20 cellular contexts compared by ENCODE assay signal in genomic region chr12:31740618-31741017, GRCh38. TPM values are rescaled to one million over a fixed set of nuclear protein-coding genes. Genes with fewer than 3 reads are reported as not detected.
DNase-seq lines count a peak whose midpoint lies in the region; ATAC-seq and TF ChIP-seq lines count a peak whose summit lies in the region.
"Had no signal": no experiment of that assay in that cellular context is flagged by ENCODE, and none has a peak within 500 bp of the region (broad histone marks: within the 10 kb centered on the region; RNA-seq: fewer than 3 reads in every experiment).

No MANE protein-coding gene starts in this region.

- no peak overlapping the region for H4K91ac ChIP-seq in IMR-90 (ENCODE audit: insufficient read depth, low read depth, low read length)

- TF ChIP-seq RAD21 in IMR-90 (IDR thresholded peaks at IDR 0.05; ENCODE audit: low read length): no peak

- H4K8ac ChIP-seq in IMR-90 (ENCODE audit: low read depth in 2 of 2, low read length in 2 of 2): no peak overlapping the region

- H3K36me3 Mint-ChIP-seq in CD8-positive, alpha-beta T cell: no peaks in the 10 kb centered on the region
- H3K36me3 Mint-ChIP-seq in immature natural killer cell: no peaks in the 10 kb centered on the region

- no peak overlapping the region for H3K27ac ChIP-seq in CD8-positive, alpha-beta T cell (ENCODE audit: low read depth, low read length)
- H3K27ac ChIP-seq in IMR-90 (ENCODE audit: insufficient read depth, low read length) (no peak overlapping the region), Panc1 (ENCODE audit: low read length) (0 out of 2 replicates have a peak overlapping the region, but pooled peaks have one; percentile 17), neutrophil (peak overlapping the region; percentile 23)
- H3K27ac ChIP-seq: left ventricle myocardium inferior, sigmoid colon had no signal

- CTCF ChIA-PET in CD8-positive, alpha-beta T cell (lab: Charles Lee): interaction anchor here (1.0 kb wide), 1 partner anchor 13 kb away, joined by 3 read pairs; no protein-coding TSS in a partner anchor
- CTCF ChIA-PET in IMR-90 (lab: Yijun Ruan, JAX) (no interaction called here), Panc1 (lab: Charles Lee) (interaction anchor here (0.7 kb wide), 1 partner anchor 365 kb away, joined by 10 read pairs; no protein-coding TSS in a partner anchor)

- 0 out of 2 replicates have a peak overlapping the region, but pooled peaks have one; percentile 23 for H2AK5ac ChIP-seq in IMR-90 (ENCODE audit: low read depth, low read length)

- no peaks in the 10 kb centered on the region for H3K36me3 ChIP-seq in CD8-positive, alpha-beta T cell (ENCODE audit: insufficient read depth, low read length)
- H3K36me3 ChIP-seq in IMR-90 (ENCODE audit: control insufficient read depth, insufficient read depth, low read length) (no peaks in the 10 kb centered on the region), Panc1 (ENCODE audit: control insufficient read depth, insufficient read depth, low read length) (no peaks in the 10 kb centered on the region), neutrophil (no peaks in the 10 kb centered on the region)
- H3K36me3 ChIP-seq: left ventricle myocardium inferior, sigmoid colon had no signal

- POLR2A ChIA-PET in CD8-positive, alpha-beta T cell (lab: Charles Lee): no interaction called here
- POLR2A ChIA-PET in IMR-90 (lab: Charles Lee; ENCODE audit: unreplicated experiment) (no interaction called here), Panc1 (lab: Charles Lee) (no interaction called here)

- no peaks in the 10 kb centered on the region for H3K27me3 Mint-ChIP-seq in CD8-positive, alpha-beta T cell (ENCODE audit: low read depth)
- no peaks in the 10 kb centered on the region for H3K27me3 Mint-ChIP-seq in immature natural killer cell (ENCODE audit: low read depth in 3 of 3)

- no CpG with 5 or more reads among the region's 3 CpGs for WGBS in IMR-90 (ENCODE audit: extremely low coverage in 2 of 2, insufficient read length in 1 of 2), 2 experiments

- H3K18ac ChIP-seq in IMR-90 (ENCODE audit: low read depth, low read length): no peak overlapping the region

- H2BK120ac ChIP-seq in IMR-90 (ENCODE audit: low read depth, low read length): no peak overlapping the region

- peak overlapping the region; percentile 67 for H3K27ac Mint-ChIP-seq in CD8-positive, alpha-beta T cell
- H3K27ac Mint-ChIP-seq in immature natural killer cell: no peak overlapping the region
- H3K27ac Mint-ChIP-seq: nephron had no signal

- no peak for TF ChIP-seq POLR2A in IMR-90 (IDR thresholded peaks at IDR 0.05; ENCODE audit: low read depth, low read length)

- no peak overlapping the region for H3K9ac ChIP-seq in IMR-90 (ENCODE audit: low read depth, low read length)

- H3K4me2 ChIP-seq in IMR-90 (ENCODE audit: low read depth, low read length): no peak overlapping the region

- no peak overlapping the region for H4K5ac ChIP-seq in IMR-90 (ENCODE audit: low read depth, low read length)

- H2BK5ac ChIP-seq in IMR-90 (ENCODE audit: low read depth, low read length, poor library complexity, severe bottlenecking): no peak overlapping the region

- no peaks in the 10 kb centered on the region for H3K27me3 ChIP-seq in CD8-positive, alpha-beta T cell (ENCODE audit: insufficient read depth, low read length)
- H3K27me3 ChIP-seq in IMR-90 (ENCODE audit: control insufficient read depth, insufficient read depth, low read length) (no peaks in the 10 kb centered on the region), Panc1 (ENCODE audit: control insufficient read depth, insufficient read depth, low read length) (no peaks in the 10 kb centered on the region), neutrophil (no peaks in the 10 kb centered on the region)
- H3K27me3 ChIP-seq: sigmoid colon had no signal

- H3K4me1 ChIP-seq in CD8-positive, alpha-beta T cell (ENCODE audit: insufficient read depth, low read length): peaks cover 40% of the 10 kb centered on the region
- H3K4me1 ChIP-seq in IMR-90 (ENCODE audit: control insufficient read depth, insufficient read depth, low read length): no peaks in the 10 kb centered on the region
- no peaks in the 10 kb centered on the region for H3K4me1 ChIP-seq in Panc1 (ENCODE audit: control insufficient read depth, insufficient read depth, low read length)
- peaks cover 56 to 75% of the 10 kb centered on the region in 2 experiments for H3K4me1 ChIP-seq in neutrophil (ENCODE audit: control insufficient read depth in 1 of 2, insufficient read depth in 1 of 2, low read depth in 1 of 2, low read length in 1 of 2)
- H3K4me1 ChIP-seq: left ventricle myocardium inferior, sigmoid colon had no signal

- BruUV-seq in IMR-90 (replicated peaks; lab: Mats Ljungman, UMichigan): no TSS peak
- no TSS peak for BruUV-seq in Panc1 (replicated peaks; lab: Mats Ljungman, UMichigan)

- H2AFZ ChIP-seq in IMR-90 (replicated peaks; ENCODE audit: low read length, poor library complexity): no peak overlapping the region

- H3K4ac ChIP-seq in IMR-90 (ENCODE audit: low read depth, low read length): no peak overlapping the region

- peaks cover 71% of the 10 kb centered on the region for H3K4me1 Mint-ChIP-seq in CD8-positive, alpha-beta T cell (ENCODE audit: low read depth)
- H3K4me1 Mint-ChIP-seq in immature natural killer cell: peaks cover 11 to 15% of the 10 kb centered on the region in 2 donors
- H3K4me1 Mint-ChIP-seq: nephron had no signal

- H3K4me3 Mint-ChIP-seq in CD8-positive, alpha-beta T cell: no peak overlapping the region
- no peak overlapping the region for H3K4me3 Mint-ChIP-seq in immature natural killer cell
- H3K4me3 Mint-ChIP-seq: nephron had no signal

- no peaks in the 10 kb centered on the region for H4K20me1 ChIP-seq in IMR-90 (ENCODE audit: insufficient read depth, low read length)

- H3K23ac ChIP-seq in IMR-90 (ENCODE audit: low read depth, low read length): no peak overlapping the region

- no peaks in the 10 kb centered on the region for H3K9me3 Mint-ChIP-seq in CD8-positive, alpha-beta T cell
- H3K9me3 Mint-ChIP-seq in immature natural killer cell: no peaks in the 10 kb centered on the region
- H3K9me3 Mint-ChIP-seq: nephron had no signal

- H3K14ac ChIP-seq in IMR-90 (replicated peaks; ENCODE audit: low read depth, low read length): no peak overlapping the region

- no peaks in the 10 kb centered on the region for H3K9me3 ChIP-seq in CD8-positive, alpha-beta T cell (ENCODE audit: low read length)
- H3K9me3 ChIP-seq in IMR-90 (ENCODE audit: control insufficient read depth, insufficient read depth, low read length) (no peaks in the 10 kb centered on the region), Panc1 (ENCODE audit: control insufficient read depth, insufficient read depth, low read depth, low read length) (no peaks in the 10 kb centered on the region), neutrophil (no peaks in the 10 kb centered on the region)
- H3K9me3 ChIP-seq: left ventricle myocardium inferior, sigmoid colon had no signal

- no peak for ATAC-seq in CD8-positive, alpha-beta T cell
- ATAC-seq in IMR-90 (ENCODE audit: low read depth) (no peak), Panc1 (no peak)
- ATAC-seq: Right ventricle myocardium inferior had no signal

- H3K56ac ChIP-seq in IMR-90 (ENCODE audit: extremely low read depth, insufficient read depth, low read length): no peak overlapping the region

- no peak for DNase-seq in CD8-positive, alpha-beta T cell
- DNase-seq in IMR-90: no peak
- DNase-seq in Panc1 (ENCODE audit: low read depth, low spot score): no peak
- DNase-seq in immature natural killer cell: no peak
- DNase-seq in kidney tubule cell (ENCODE audit: low spot score): no peak
- no peak for DNase-seq in SW 1271 (lab: John Stamatoyannopoulos, UW)
- DNase-seq: activated CD4-positive, alpha-beta T cell treated with anti-CD3 and anti-CD28 coated beads for 1 hour; activated naive CD4-positive, alpha-beta T cell treated with anti-CD3 and anti-CD28 coated beads, Interleukin-2, amount 50 U/mL, for 16 hours; cerebellar nuclear complex; erythroblast; foreskin fibroblast; left ventricle myocardium inferior; midbrain; NCI-H187; NCI-H69; posterior cingulate gyrus; sigmoid colon had no signal

- H2AK9ac ChIP-seq in IMR-90 (replicated peaks; ENCODE audit: low read depth, low read length, poor library complexity): no peak overlapping the region

- no peak for TF ChIP-seq CTCF in CD8-positive, alpha-beta T cell (IDR thresholded peaks at IDR 0.05)
- no peak for TF ChIP-seq CTCF in IMR-90 (conservative IDR thresholded peaks at IDR 0.05; ENCODE audit: low read depth, low read length)
- TF ChIP-seq CTCF in Panc1 (IDR thresholded peaks at IDR 0.05): no peak
- TF ChIP-seq CTCF in neutrophil (IDR thresholded peaks at IDR 0.05): no peak

- no peak overlapping the region for H3K4me3 ChIP-seq in CD8-positive, alpha-beta T cell (ENCODE audit: low read depth, low read length)
- H3K4me3 ChIP-seq in IMR-90 (ENCODE audit: insufficient read depth, low read depth, low read length) (no peak overlapping the region), Panc1 (ENCODE audit: low read depth in 2 of 2, low read length in 2 of 2) (no peak overlapping the region), neutrophil (ENCODE audit: low read depth in 1 of 2, low read length in 1 of 2) (no peak overlapping the region)
- H3K4me3 ChIP-seq: left ventricle myocardium inferior, sigmoid colon had no signal

- in situ Hi-C loops in IMR-90 (cut with MboI; ENCODE audit: low sequenced_read_pairs): no loop called here
- in situ Hi-C loops in Panc1 (cut with HindIII; ENCODE audit: low pct_unique_long_range_greater_than_20kb, low sequenced_read_pairs): no loop called here

- no peaks in the 10 kb centered on the region for H3K79me1 ChIP-seq in IMR-90 (ENCODE audit: low read depth in 1 of 2, low read length in 2 of 2)

- dilution Hi-C loops in IMR-90 (cut with HindIII; ENCODE audit: low sequenced_read_pairs, unreplicated experiment): no loop called here

- H2BK15ac ChIP-seq in IMR-90 (ENCODE audit: low read depth, low read length): no peak overlapping the region

- H2BK20ac ChIP-seq in IMR-90 (ENCODE audit: low read depth, low read length): no peak overlapping the region

- H3K9me1 ChIP-seq in IMR-90 (ENCODE audit: insufficient read depth, low read length): no peaks in the 10 kb centered on the region; the same call in 1 of the 2 replicates

- intact Hi-C loops in CD8-positive, alpha-beta T cell (cut with DNase I, micrococcal nuclease): loop anchor here in 1 of 2 experiments (5.0 kb wide), 1 partner anchor 38 kb away; no protein-coding TSS in a partner anchor
- intact Hi-C loops in IMR-90 (cut with micrococcal nuclease) (no loop called here), Panc1 (cut with micrococcal nuclease; ENCODE audit: unreplicated experiment) (no loop called here)

TF ChIP-seq in IMR-90, 13 proteins besides CTCF, POLR2A, EP300 and RAD21:
- TF ChIP-seq FOS (IDR thresholded peaks at IDR 0.05; ENCODE audit: low read depth, low read length): no peak

RNA-seq across cellular contexts. Expression of gene AMN1, which starts 11.8 kb away (rescaled TPM):
- 1 to 10 TPM; 5.9 to 6.2 TPM for total RNA-seq in CD8-positive, alpha-beta T cell
- 3.4 and 6.1 TPM in 2 replicates for total RNA-seq in IMR-90 (2012; rRNA removed)
- polyA plus RNA-seq in IMR-90 (2012; rRNA removed): 4.0 and 5.2 TPM in 2 replicates
- 0.99 and 2.3 TPM in 2 replicates for polyA plus RNA-seq in IMR-90 (2012; cell fraction: cytosol; rRNA removed)
- 0.72 and 4.3 TPM in 2 replicates for polyA plus RNA-seq in IMR-90 (2012; cell fraction: nucleus; rRNA removed; ENCODE audit: low replicate concordance)
- 16.4 TPM for total RNA-seq in Panc1 (2021; ENCODE audit: unreplicated experiment)
- 11.0 TPM for polyA plus RNA-seq in Panc1 (2012; ENCODE audit: insufficient read length)
- 10 to 100 TPM in 1 of 3 donors, 1 to 10 TPM in 2; 5.5 to 20.5 (median 9.9) TPM for polyA plus RNA-seq in immature natural killer cell

Comparison
In these comparisons a context has a peak if more than half of its experiments do, and no peak if none do; other contexts are left out.
1. H3K27ac ChIP-seq: peak in Panc1 (single experiment) and neutrophil (single experiment); none in CD8-positive, alpha-beta T cell (single experiment) and IMR-90 (single experiment).